1 cellular context compared by ENCODE assay signal in the genomic region with DNA sequence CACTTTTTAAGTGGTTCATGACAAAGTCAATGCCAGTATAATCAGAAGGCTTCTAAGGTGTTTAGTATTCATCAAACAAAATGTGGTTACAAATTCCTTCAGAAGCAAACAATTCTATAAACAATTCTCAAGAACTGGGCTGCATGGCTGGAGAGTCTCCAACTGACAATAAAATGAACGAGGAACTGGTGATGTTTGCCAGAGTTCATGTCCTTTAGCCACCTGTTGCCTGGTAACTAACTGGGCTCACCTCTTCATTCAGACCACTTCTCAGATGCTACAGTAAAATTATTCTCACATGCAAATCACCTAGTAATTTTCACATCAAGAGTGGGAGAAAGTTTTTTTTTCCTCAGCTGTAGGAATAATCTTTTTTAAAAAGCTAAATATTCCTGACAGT.
TF ChIP-seq lines count a peak whose summit lies in the region.

No MANE protein-coding gene starts in this region.

TF ChIP-seq in IMR-90, 13 proteins besides CTCF, POLR2A, EP300 and RAD21:
- TF ChIP-seq, protein P1, sequence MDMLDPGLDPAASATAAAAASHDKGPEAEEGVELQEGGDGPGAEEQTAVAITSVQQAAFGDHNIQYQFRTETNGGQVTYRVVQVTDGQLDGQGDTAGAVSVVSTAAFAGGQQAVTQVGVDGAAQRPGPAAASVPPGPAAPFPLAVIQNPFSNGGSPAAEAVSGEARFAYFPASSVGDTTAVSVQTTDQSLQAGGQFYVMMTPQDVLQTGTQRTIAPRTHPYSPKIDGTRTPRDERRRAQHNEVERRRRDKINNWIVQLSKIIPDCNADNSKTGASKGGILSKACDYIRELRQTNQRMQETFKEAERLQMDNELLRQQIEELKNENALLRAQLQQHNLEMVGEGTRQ (IDR thresholded peaks at IDR 0.05; ENCODE audit: low read depth, low read length): no peak
- TF ChIP-seq MXI1 (IDR thresholded peaks at IDR 0.05; ENCODE audit: borderline replicate concordance, low read depth, low read length) (no peak), CEBPB (IDR thresholded peaks at IDR 0.05; ENCODE audit: low read depth, low read length) (no peak), RFX5 (IDR thresholded peaks at IDR 0.05; ENCODE audit: low read depth, low read length) (no peak)
- TF ChIP-seq, protein P2, sequence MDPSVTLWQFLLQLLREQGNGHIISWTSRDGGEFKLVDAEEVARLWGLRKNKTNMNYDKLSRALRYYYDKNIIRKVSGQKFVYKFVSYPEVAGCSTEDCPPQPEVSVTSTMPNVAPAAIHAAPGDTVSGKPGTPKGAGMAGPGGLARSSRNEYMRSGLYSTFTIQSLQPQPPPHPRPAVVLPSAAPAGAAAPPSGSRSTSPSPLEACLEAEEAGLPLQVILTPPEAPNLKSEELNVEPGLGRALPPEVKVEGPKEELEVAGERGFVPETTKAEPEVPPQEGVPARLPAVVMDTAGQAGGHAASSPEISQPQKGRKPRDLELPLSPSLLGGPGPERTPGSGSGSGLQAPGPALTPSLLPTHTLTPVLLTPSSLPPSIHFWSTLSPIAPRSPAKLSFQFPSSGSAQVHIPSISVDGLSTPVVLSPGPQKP (IDR thresholded peaks at IDR 0.05; ENCODE audit: borderline replicate concordance, low read depth, low read length): no peak
TF ChIP-seq in IMR-90: peak in this region for 0.
